ENCODE assay signal across 36 cellular contexts in genomic region chr3:55300701-55301100, GRCh38.
"Had no signal": no experiment of that assay in that cellular context is flagged by ENCODE, and none has a peak within 500 bp of the region (broad histone marks: within the 10 kb centered on the region; RNA-seq: fewer than 3 reads in every experiment).

No MANE protein-coding gene starts in this region.

- H3K27me3 ChIP-seq: MG63 had no signal

- DNase-seq: Kasumi-1, MG63, MM.1S, MV-4-11, NCI-H1048, NCI-H1092, NCI-H1092 treated with DMSO at 0.1 percent for 48 hours, NCI-H1105, NCI-H1105 treated with DMSO at 0.1 percent for 48 hours, NCI-H1417, NCI-H1417 treated with DMSO at 0.1 percent for 48 hours, NCI-H1436, NCI-H1436 treated with DMSO at 0.1 percent for 48 hours, NCI-H146, NCI-H1694, NCI-H1694 treated with DMSO at 0.1 percent for 48 hours, NCI-H187, NCI-H187 treated with DMSO at 0.1 percent for 48 hours, NCI-H1930, NCI-H2029, NCI-H2029 treated with DMSO at 0.1 percent for 48 hours, NCI-H2081, NCI-H2081 treated with DMSO at 0.1 percent for 48 hours, NCI-H2107, NCI-H2171, NCI-H2171 treated with DMSO at 0.1 percent for 48 hours, NCI-H2227 treated with DMSO at 0.1 percent for 48 hours, NCI-H226, NCI-H345, NCI-H446, NCI-H446 treated with DMSO at 0.1 percent for 48 hours, NCI-H510A, NCI-H510A treated with DMSO at 0.1 percent for 48 hours, NCI-H524, NCI-H524 treated with DMSO at 0.1 percent for 48 hours, NCI-H526 had no signal

- H3K4me3 ChIP-seq: MG63 had no signal

- H3K9me3 ChIP-seq: MG63 had no signal

- H3K36me3 ChIP-seq: MG63 had no signal
